28 cellular contexts compared by ENCODE assay signal in the genomic region with DNA sequence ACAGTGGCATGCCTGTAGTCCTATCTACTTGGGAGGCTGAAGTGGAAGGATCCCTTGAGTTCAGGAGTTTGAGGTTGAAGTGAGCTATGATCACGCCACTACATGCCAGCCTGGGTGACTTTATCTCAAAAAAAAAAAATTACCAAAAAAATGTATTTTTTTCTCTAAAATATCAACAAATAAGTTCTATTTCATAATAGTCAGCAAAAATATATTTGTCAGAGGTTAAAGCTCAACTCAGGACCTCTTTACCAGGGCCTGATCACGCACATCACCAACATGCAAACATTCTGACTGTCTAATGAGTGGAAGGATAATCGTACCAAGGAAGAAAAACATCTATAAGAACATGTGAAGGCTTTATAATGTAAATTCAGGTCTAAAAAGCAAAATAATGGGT.
"Had no signal": no experiment of that assay in that cellular context is flagged by ENCODE, and none has a peak within 500 bp of the region (broad histone marks: within the 10 kb centered on the region; RNA-seq: fewer than 3 reads in every experiment).

No MANE protein-coding gene starts in this region.

- H3K27ac ChIP-seq: body of pancreas had no signal

- H3K4me3 ChIP-seq: body of pancreas, esophagus muscularis mucosa, gastroesophageal sphincter had no signal

- ATAC-seq: activated CD4-positive, alpha-beta T cell treated with anti-CD3 and anti-CD28 coated beads for 36 hours; activated CD8-positive, alpha-beta T cell treated with anti-CD3 and anti-CD28 coated beads for 36 hours; activated T-cell treated with anti-CD3 and anti-CD28 coated beads, Interleukin-2, amount 50 U/mL, for 4 hours; activated T-helper 17 cell treated with anti-CD3 and anti-CD28 coated beads, Interleukin-2, amount 50 U/mL, for 72 hours; body of pancreas; effector memory CD8-positive, alpha-beta T cell; gastroesophageal sphincter had no signal

- DNase-seq: activated CD4-positive, alpha-beta T cell treated with anti-CD3 and anti-CD28 coated beads for 36 hours; activated CD4-positive, alpha-beta T cell treated with anti-CD3 and anti-CD28 coated beads, Interleukin-2, amount 50 U/mL, for 1 hour; activated CD4-positive, alpha-beta T cell treated with anti-CD3 and anti-CD28 coated beads, Interleukin-2, amount 50 U/mL, for 48 hours; activated CD4-positive, CD25-positive, alpha-beta regulatory T cell; activated CD4-positive, CD25-positive, alpha-beta regulatory T cell treated with anti-CD3 and anti-CD28 coated beads, Interleukin-2, amount 50 U/mL, for 72 hours; activated CD8-positive, alpha-beta memory T cell treated with anti-CD3 and anti-CD28 coated beads for 24 hours; activated CD8-positive, alpha-beta T cell treated with anti-CD3 and anti-CD28 coated beads for 36 hours; activated effector memory CD4-positive, alpha-beta T cell treated with Interleukin-2 at 50 U/mL for 16 hours; activated gamma-delta T cell treated with Interleukin-2 at 50 U/mL for 16 hours; activated naive CD4-positive, alpha-beta T cell treated with anti-CD3 and anti-CD28 coated beads, Interleukin-2, amount 50 U/mL, for 16 hours; activated naive CD4-positive, alpha-beta T cell treated with Interleukin-2 at 50 U/mL for 16 hours; activated T-cell treated with anti-CD3 and anti-CD28 coated beads, Interleukin-2, amount 50 U/mL, for 4 hours; amniotic stem cell; anterior cingulate cortex; body of pancreas; caudate nucleus; cortex of kidney; dermis blood vessel endothelial cell; effector CD4-positive, alpha-beta T cell; effector memory CD8-positive, alpha-beta T cell; erythroblast; foreskin melanocyte; T-helper 1 cell; T-helper 2 cell had no signal

- FAIRE-seq: colon had no signal

- H3K9me3 ChIP-seq: body of pancreas, esophagus muscularis mucosa, gastroesophageal sphincter had no signal

- H3K27me3 ChIP-seq: body of pancreas, esophagus muscularis mucosa, gastroesophageal sphincter had no signal
